Comparison of ENCODE assay signal across 7 cellular contexts in genomic region chr21:45307597-45308158, GRCh38. TPM values are rescaled to one million over a fixed set of nuclear protein-coding genes. Genes with fewer than 3 reads are reported as not detected.
DNase-seq lines count a peak whose midpoint lies in the region; ATAC-seq and TF ChIP-seq lines count a peak whose summit lies in the region.
"Not testable (repeated sequence)": the region's sequence is repeated elsewhere in the genome, so short reads cannot be mapped to it uniquely, and the experiment has no call there.

No MANE protein-coding gene starts in this region.

- not testable (repeated sequence) for ATAC-seq in gastroesophageal sphincter

- H2BK120ac ChIP-seq in mesenchymal stem cell (ENCODE audit: low read depth, low read length) = not testable (repeated sequence)

- peak overlapping the region; percentile 68 for H3K9ac ChIP-seq in GM23248
- not testable (repeated sequence) for H3K9ac ChIP-seq in mesenchymal stem cell (ENCODE audit: low read length); smooth muscle cell (ENCODE audit: low read depth)

- H3F3A ChIP-seq in GM23248 (ENCODE audit: insufficient read depth) = not testable (repeated sequence)
- peaks cover 11% of the 10 kb centered on the region for H3F3A ChIP-seq in smooth muscle cell (ENCODE audit: low read depth)

- TF ChIP-seq EP300 in gastroesophageal sphincter (IDR thresholded peaks at IDR 0.05); ovary (IDR thresholded peaks at IDR 0.05): not testable (repeated sequence)

- not testable (repeated sequence) for H3K9me3 ChIP-seq in GM23248 (ENCODE audit: low read depth); gastroesophageal sphincter; mesenchymal stem cell (ENCODE audit: control insufficient read depth, low read length); ovary; smooth muscle cell (replicated peaks; ENCODE audit: low read depth)

- H3K36me3 ChIP-seq in GM23248 (ENCODE audit: low read depth); gastroesophageal sphincter; mesenchymal stem cell (ENCODE audit: control insufficient read depth in 1 of 2, insufficient read depth in 2 of 2, low read depth in 1 of 2, low read length in 2 of 2); ovary; smooth muscle cell (ENCODE audit: low read depth): not testable (repeated sequence)

- peak overlapping the region; percentile 83 to 98 for H3K18ac ChIP-seq in mesenchymal stem cell (ENCODE audit: low read depth in 1 of 2, low read length in 2 of 2)

- peak overlapping the region in 1 of 2 experiments; percentile 86 for H3K14ac ChIP-seq in mesenchymal stem cell (ENCODE audit: low read length in 2 of 2)

- H2AK5ac ChIP-seq in mesenchymal stem cell (ENCODE audit: low read length, severe bottlenecking) = not testable (repeated sequence)

- not testable (repeated sequence) for H3K4me1 ChIP-seq in GM23248 (ENCODE audit: insufficient read depth)
- H3K4me1 ChIP-seq in gastroesophageal sphincter = peaks cover 0 to 50% (median 23%) of the 10 kb centered on the region in 3 donors
- H3K4me1 ChIP-seq in mesenchymal stem cell (ENCODE audit: control insufficient read depth, insufficient read depth, low read depth, low read length) = peaks cover 56% of the 10 kb centered on the region
- H3K4me1 ChIP-seq in ovary (ENCODE audit: insufficient read depth) = peaks cover 39% of the 10 kb centered on the region
- H3K4me1 ChIP-seq in smooth muscle cell (ENCODE audit: low read depth) = peaks cover 19% of the 10 kb centered on the region

- not testable (repeated sequence) for H2AFZ ChIP-seq in GM23248; mesenchymal stem cell (ENCODE audit: low read depth, low read length); smooth muscle cell (ENCODE audit: low read depth)

- not testable (repeated sequence) for H2BK5ac ChIP-seq in mesenchymal stem cell (ENCODE audit: low read depth, low read length, poor library complexity, severe bottlenecking)

- H3K27me3 ChIP-seq in GM23248 (replicated peaks; ENCODE audit: insufficient read depth); gastroesophageal sphincter; mesenchymal stem cell (ENCODE audit: control insufficient read depth in 1 of 2, insufficient read depth in 1 of 2, low read length in 2 of 2); ovary; smooth muscle cell (ENCODE audit: low read depth): not testable (repeated sequence)

- not testable (repeated sequence) for H3K4me3 ChIP-seq in GM23248, gastroesophageal sphincter, ovary, smooth muscle cell
- H3K4me3 ChIP-seq in mesenchymal stem cell (ENCODE audit: insufficient read depth in 1 of 2, low read depth in 1 of 2, low read length in 2 of 2) = peak overlapping the region in 1 of 2 experiments; percentile 4

- H4K8ac ChIP-seq in mesenchymal stem cell (ENCODE audit: low read length) = peak overlapping the region; percentile 97

- in situ Hi-C loops in GM23248 (cut with MboI) = not testable (repeated sequence)

- H2BK15ac ChIP-seq in mesenchymal stem cell (ENCODE audit: low read depth, poor library complexity, severe bottlenecking) = not testable (repeated sequence)

- peak overlapping the region; percentile 98 for H4K91ac ChIP-seq in mesenchymal stem cell (ENCODE audit: low read length)

- TF ChIP-seq CTCF in gastroesophageal sphincter (IDR thresholded peaks at IDR 0.05); ovary (IDR thresholded peaks at IDR 0.05); smooth muscle cell (IDR thresholded peaks at IDR 0.05; ENCODE audit: borderline replicate concordance, insufficient read depth, poor library complexity, severe bottlenecking): not testable (repeated sequence)

- H3K4ac ChIP-seq in mesenchymal stem cell (ENCODE audit: low read depth in 1 of 2, low read length in 2 of 2) = peak overlapping the region; percentile 86 to 97

- 80 to 88% methylated on average over 17 of the region's 17 CpGs for WGBS in GM23248 (ENCODE audit: low coverage in 1 of 2, low lambda C conversion rate in 2 of 2, missing lambda C conversion rate in 2 of 2), 2 experiments
- 68 to 72% methylated on average over 10 to 15 of the region's 17 CpGs for WGBS in gastroesophageal sphincter (ENCODE audit: low coverage in 1 of 2), 2 donors
- 95% methylated on average over 17 of the region's 17 CpGs for WGBS in mesenchymal stem cell
- WGBS in ovary, 3 donors = 67 to 77% (median 69%) methylated on average over 17 of the region's 17 CpGs
- WGBS in smooth muscle cell (ENCODE audit: low lambda C conversion rate) = 97% methylated on average over 17 of the region's 17 CpGs

- not testable (repeated sequence) for H3K27ac ChIP-seq in GM23248
- peak overlapping the region; percentile 35 for H3K27ac ChIP-seq in angular gyrus (ENCODE audit: low read depth, low read length)
- peak overlapping the region; percentile 41 for H3K27ac ChIP-seq in cingulate gyrus (ENCODE audit: low read depth, low read length)
- H3K27ac ChIP-seq in gastroesophageal sphincter = peak overlapping the region in 3 of 4 donors; percentile 79 to 92 (median 81)
- peak overlapping the region; percentile 84 for H3K27ac ChIP-seq in mesenchymal stem cell (ENCODE audit: low read length, poor library complexity, severe bottlenecking)
- peak overlapping the region; percentile 65 to 90 for H3K27ac ChIP-seq in ovary
- peak overlapping the region; percentile 93 for H3K27ac ChIP-seq in smooth muscle cell (ENCODE audit: low read depth)

- H3K79me1 ChIP-seq in mesenchymal stem cell (replicated peaks; ENCODE audit: low read length, poor library complexity, severe bottlenecking) = not testable (repeated sequence)

- not testable (repeated sequence) for TF ChIP-seq POLR2A in gastroesophageal sphincter (IDR thresholded peaks at IDR 0.05); ovary (IDR thresholded peaks at IDR 0.05)

- H3K79me2 ChIP-seq in GM23248 (ENCODE audit: insufficient read depth); smooth muscle cell (ENCODE audit: low read depth): not testable (repeated sequence)

- H3K4me2 ChIP-seq in GM23248 (ENCODE audit: unreplicated experiment); mesenchymal stem cell (ENCODE audit: low read length, poor library complexity, severe bottlenecking): not testable (repeated sequence)
- peak overlapping the region; percentile 30 for H3K4me2 ChIP-seq in smooth muscle cell

- DNase-seq in GM23248; mesenchymal stem cell; smooth muscle cell (lab: John Stamatoyannopoulos, UW; ENCODE audit: unreplicated experiment): not testable (repeated sequence)
- DNase-seq in ovary = peak in 4 of 5 donors; percentile 21 to 32 (median 26)

- not testable (repeated sequence) for H3K9me2 ChIP-seq in GM23248 (ENCODE audit: insufficient read depth)

- H3K23ac ChIP-seq in mesenchymal stem cell (ENCODE audit: low read length in 2 of 2) = peak overlapping the region in 1 of 2 experiments; percentile 66

- peak overlapping the region; percentile 29 to 98 for H2BK12ac ChIP-seq in mesenchymal stem cell (ENCODE audit: low read length in 2 of 2)

- intact Hi-C loops in ovary (cut with DNase I) = loop anchor here in 2 of 4 donors (5.0 kb wide), 3 partner anchors 40 to 125 kb away; no protein-coding TSS in a partner anchor

- not testable (repeated sequence) for H4K20me1 ChIP-seq in GM23248 (ENCODE audit: insufficient read depth); smooth muscle cell (ENCODE audit: low read depth)

RNA-seq across cellular contexts. Expression of gene POFUT2, which starts 20.0 kb away (rescaled TPM):
- 48.2 and 54.0 TPM in 2 replicates for total RNA-seq in GM23248 (2014; rRNA removed; shearing (Covaris generic))
- polyA plus RNA-seq in GM23248 (2016; fragmentation: Nextera tagmentation; extraction: Ambion mirVana) (30.1 and 30.9 TPM in 2 replicates), ovary (10 to 100 TPM; 25.7 to 52.9 TPM), smooth muscle cell (69.6 and 70.0 TPM in 2 replicates)
- total RNA-seq in gastroesophageal sphincter (10 to 100 TPM; 17.6 to 31.1 (median 24.2) TPM), ovary (10 to 100 TPM; 26.2 to 48.2 (median 40.1) TPM), smooth muscle cell (32.1 and 58.3 TPM in 2 replicates)
- 75.1 TPM for polyA plus RNA-seq in mesenchymal stem cell (2013, experiment 1 of 2)
- polyA plus RNA-seq in mesenchymal stem cell (2013, experiment 2 of 2) = 76.3 TPM
